Comparison of ENCODE assay signal across 1 cellular context in the genomic region with DNA sequence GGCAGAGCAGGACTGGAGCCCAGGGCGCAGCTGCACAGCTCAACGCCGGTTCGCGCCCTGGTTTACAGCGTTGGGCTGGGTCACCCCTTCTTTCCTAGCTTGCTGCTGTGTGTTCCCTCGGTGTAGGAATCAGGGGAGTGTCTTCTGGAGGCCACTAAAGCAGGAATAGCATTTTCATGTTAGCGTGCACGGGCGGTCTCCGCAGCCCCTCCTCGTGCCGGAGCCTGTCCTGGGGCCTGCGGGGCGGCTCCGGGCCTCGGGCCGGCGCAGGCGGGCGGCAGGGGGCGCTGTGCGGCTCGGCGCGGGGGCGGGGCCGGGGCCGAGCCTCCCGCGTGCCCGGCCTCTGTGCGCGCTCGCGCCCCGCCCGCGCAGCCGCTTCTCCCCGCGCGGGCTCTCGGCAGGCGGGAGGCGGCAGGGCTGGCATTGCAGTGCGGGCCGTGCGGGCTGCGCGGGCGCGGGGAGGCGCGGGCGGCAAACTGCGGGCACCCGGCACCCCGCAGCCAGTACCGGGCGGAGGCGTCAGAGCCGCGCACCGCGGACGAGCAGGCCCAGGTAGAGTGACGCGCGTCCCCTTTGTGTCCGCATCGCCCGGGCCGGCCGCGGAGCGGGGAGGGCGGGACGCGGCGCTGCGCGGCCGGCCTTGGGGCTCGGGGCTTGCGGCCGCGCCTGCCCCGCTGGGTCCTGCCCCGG.
A peak's percentile ranks its signal among the peaks of the same experiment; 100 is the strongest.
TF ChIP-seq lines count a peak whose summit lies in the region.

Gene RNF144A, plus strand, starts transcription at position 342 of the 690 bp plus-strand sequence. CDS start 79,515 bp downstream, outside the sequence.

TF ChIP-seq in K562, 482 proteins besides CTCF, POLR2A, EP300 and RAD21 (continued from another document and continues in another):
- TF ChIP-seq ZBTB11 (CRISPR knock-in tag; IDR thresholded peaks at IDR 0.05) = no peak
- no peak for TF ChIP-seq ZNF436 (CRISPR knock-in tag; IDR thresholded peaks at IDR 0.05)
- peak; percentile 74 for TF ChIP-seq CTCFL (IDR thresholded peaks at IDR 0.05; ENCODE audit: borderline replicate concordance, insufficient read depth, low read depth, low read length, poor library complexity, severe bottlenecking)
- TF ChIP-seq ZNF408 (CRISPR knock-in tag; IDR thresholded peaks at IDR 0.05; ENCODE audit: low read depth) = no peak
- TF ChIP-seq TOE1 (IDR thresholded peaks at IDR 0.05; ENCODE audit: borderline replicate concordance) = no peak
- no peak for TF ChIP-seq TOE1 (CRISPR knock-in tag; IDR thresholded peaks at IDR 0.05; ENCODE audit: borderline replicate concordance, low read depth)
- TF ChIP-seq GTF2A2 (tag; IDR thresholded peaks at IDR 0.05) = no peak
- no peak for TF ChIP-seq POLR2AphosphoS2 (IDR thresholded peaks at IDR 0.05; ENCODE audit: low read length)
- TF ChIP-seq, protein P1, sequence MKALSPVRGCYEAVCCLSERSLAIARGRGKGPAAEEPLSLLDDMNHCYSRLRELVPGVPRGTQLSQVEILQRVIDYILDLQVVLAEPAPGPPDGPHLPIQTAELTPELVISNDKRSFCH (CRISPR knock-in tag; IDR thresholded peaks at IDR 0.05) = no peak
- TF ChIP-seq, protein P1 (tag; IDR thresholded peaks at IDR 0.05) = 0 out of 2 replicates have a peak, but pooled peaks have one; percentile 50
- no peak for TF ChIP-seq MAFG (tag; conservative IDR thresholded peaks at IDR 0.05)
- no peak for TF ChIP-seq JUN (IDR thresholded peaks at IDR 0.05; ENCODE audit: borderline replicate concordance, low read depth, low read length)
- no peak for TF ChIP-seq JUN (CRISPR knock-in tag; IDR thresholded peaks at IDR 0.05; ENCODE audit: borderline replicate concordance)
- TF ChIP-seq, protein P2, sequence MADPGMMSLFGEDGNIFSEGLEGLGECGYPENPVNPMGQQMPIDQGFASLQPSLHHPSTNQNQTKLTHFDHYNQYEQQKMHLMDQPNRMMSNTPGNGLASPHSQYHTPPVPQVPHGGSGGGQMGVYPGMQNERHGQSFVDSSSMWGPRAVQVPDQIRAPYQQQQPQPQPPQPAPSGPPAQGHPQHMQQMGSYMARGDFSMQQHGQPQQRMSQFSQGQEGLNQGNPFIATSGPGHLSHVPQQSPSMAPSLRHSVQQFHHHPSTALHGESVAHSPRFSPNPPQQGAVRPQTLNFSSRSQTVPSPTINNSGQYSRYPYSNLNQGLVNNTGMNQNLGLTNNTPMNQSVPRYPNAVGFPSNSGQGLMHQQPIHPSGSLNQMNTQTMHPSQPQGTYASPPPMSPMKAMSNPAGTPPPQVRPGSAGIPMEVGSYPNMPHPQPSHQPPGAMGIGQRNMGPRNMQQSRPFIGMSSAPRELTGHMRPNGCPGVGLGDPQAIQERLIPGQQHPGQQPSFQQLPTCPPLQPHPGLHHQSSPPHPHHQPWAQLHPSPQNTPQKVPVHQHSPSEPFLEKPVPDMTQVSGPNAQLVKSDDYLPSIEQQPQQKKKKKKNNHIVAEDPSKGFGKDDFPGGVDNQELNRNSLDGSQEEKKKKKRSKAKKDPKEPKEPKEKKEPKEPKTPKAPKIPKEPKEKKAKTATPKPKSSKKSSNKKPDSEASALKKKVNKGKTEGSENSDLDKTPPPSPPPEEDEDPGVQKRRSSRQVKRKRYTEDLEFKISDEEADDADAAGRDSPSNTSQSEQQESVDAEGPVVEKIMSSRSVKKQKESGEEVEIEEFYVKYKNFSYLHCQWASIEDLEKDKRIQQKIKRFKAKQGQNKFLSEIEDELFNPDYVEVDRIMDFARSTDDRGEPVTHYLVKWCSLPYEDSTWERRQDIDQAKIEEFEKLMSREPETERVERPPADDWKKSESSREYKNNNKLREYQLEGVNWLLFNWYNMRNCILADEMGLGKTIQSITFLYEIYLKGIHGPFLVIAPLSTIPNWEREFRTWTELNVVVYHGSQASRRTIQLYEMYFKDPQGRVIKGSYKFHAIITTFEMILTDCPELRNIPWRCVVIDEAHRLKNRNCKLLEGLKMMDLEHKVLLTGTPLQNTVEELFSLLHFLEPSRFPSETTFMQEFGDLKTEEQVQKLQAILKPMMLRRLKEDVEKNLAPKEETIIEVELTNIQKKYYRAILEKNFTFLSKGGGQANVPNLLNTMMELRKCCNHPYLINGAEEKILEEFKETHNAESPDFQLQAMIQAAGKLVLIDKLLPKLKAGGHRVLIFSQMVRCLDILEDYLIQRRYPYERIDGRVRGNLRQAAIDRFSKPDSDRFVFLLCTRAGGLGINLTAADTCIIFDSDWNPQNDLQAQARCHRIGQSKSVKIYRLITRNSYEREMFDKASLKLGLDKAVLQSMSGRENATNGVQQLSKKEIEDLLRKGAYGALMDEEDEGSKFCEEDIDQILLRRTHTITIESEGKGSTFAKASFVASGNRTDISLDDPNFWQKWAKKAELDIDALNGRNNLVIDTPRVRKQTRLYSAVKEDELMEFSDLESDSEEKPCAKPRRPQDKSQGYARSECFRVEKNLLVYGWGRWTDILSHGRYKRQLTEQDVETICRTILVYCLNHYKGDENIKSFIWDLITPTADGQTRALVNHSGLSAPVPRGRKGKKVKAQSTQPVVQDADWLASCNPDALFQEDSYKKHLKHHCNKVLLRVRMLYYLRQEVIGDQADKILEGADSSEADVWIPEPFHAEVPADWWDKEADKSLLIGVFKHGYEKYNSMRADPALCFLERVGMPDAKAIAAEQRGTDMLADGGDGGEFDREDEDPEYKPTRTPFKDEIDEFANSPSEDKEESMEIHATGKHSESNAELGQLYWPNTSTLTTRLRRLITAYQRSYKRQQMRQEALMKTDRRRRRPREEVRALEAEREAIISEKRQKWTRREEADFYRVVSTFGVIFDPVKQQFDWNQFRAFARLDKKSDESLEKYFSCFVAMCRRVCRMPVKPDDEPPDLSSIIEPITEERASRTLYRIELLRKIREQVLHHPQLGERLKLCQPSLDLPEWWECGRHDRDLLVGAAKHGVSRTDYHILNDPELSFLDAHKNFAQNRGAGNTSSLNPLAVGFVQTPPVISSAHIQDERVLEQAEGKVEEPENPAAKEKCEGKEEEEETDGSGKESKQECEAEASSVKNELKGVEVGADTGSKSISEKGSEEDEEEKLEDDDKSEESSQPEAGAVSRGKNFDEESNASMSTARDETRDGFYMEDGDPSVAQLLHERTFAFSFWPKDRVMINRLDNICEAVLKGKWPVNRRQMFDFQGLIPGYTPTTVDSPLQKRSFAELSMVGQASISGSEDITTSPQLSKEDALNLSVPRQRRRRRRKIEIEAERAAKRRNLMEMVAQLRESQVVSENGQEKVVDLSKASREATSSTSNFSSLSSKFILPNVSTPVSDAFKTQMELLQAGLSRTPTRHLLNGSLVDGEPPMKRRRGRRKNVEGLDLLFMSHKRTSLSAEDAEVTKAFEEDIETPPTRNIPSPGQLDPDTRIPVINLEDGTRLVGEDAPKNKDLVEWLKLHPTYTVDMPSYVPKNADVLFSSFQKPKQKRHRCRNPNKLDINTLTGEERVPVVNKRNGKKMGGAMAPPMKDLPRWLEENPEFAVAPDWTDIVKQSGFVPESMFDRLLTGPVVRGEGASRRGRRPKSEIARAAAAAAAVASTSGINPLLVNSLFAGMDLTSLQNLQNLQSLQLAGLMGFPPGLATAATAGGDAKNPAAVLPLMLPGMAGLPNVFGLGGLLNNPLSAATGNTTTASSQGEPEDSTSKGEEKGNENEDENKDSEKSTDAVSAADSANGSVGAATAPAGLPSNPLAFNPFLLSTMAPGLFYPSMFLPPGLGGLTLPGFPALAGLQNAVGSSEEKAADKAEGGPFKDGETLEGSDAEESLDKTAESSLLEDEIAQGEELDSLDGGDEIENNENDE (IDR thresholded peaks at IDR 0.05; ENCODE audit: low read depth, low read length) = no peak
- TF ChIP-seq BRCA1 (IDR thresholded peaks at IDR 0.05) = no peak
- no peak for TF ChIP-seq BRCA1 (CRISPR knock-in tag; IDR thresholded peaks at IDR 0.05)
- no peak for TF ChIP-seq MIER1 (IDR thresholded peaks at IDR 0.05; ENCODE audit: low read depth)
- TF ChIP-seq GABPA (tag; conservative IDR thresholded peaks at IDR 0.05; ENCODE audit: low read depth) = no peak
- TF ChIP-seq, protein P3, sequence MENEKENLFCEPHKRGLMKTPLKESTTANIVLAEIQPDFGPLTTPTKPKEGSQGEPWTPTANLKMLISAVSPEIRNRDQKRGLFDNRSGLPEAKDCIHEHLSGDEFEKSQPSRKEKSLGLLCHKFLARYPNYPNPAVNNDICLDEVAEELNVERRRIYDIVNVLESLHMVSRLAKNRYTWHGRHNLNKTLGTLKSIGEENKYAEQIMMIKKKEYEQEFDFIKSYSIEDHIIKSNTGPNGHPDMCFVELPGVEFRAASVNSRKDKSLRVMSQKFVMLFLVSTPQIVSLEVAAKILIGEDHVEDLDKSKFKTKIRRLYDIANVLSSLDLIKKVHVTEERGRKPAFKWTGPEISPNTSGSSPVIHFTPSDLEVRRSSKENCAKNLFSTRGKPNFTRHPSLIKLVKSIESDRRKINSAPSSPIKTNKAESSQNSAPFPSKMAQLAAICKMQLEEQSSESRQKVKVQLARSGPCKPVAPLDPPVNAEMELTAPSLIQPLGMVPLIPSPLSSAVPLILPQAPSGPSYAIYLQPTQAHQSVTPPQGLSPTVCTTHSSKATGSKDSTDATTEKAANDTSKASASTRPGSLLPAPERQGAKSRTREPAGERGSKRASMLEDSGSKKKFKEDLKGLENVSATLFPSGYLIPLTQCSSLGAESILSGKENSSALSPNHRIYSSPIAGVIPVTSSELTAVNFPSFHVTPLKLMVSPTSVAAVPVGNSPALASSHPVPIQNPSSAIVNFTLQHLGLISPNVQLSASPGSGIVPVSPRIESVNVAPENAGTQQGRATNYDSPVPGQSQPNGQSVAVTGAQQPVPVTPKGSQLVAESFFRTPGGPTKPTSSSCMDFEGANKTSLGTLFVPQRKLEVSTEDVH (IDR thresholded peaks at IDR 0.05; ENCODE audit: low read depth, partially characterized antibody) = no peak
- TF ChIP-seq, protein P4, sequence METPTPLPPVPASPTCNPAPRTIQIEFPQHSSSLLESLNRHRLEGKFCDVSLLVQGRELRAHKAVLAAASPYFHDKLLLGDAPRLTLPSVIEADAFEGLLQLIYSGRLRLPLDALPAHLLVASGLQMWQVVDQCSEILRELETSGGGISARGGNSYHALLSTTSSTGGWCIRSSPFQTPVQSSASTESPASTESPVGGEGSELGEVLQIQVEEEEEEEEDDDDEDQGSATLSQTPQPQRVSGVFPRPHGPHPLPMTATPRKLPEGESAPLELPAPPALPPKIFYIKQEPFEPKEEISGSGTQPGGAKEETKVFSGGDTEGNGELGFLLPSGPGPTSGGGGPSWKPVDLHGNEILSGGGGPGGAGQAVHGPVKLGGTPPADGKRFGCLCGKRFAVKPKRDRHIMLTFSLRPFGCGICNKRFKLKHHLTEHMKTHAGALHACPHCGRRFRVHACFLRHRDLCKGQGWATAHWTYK (CRISPR knock-in tag; IDR thresholded peaks at IDR 0.05) = 0 out of 2 replicates have a peak, but pooled peaks have one; percentile 6
- no peak for TF ChIP-seq CHD1 (IDR thresholded peaks at IDR 0.05; ENCODE audit: low read length)
- no peak for TF ChIP-seq ASH1L (IDR thresholded peaks at IDR 0.05; ENCODE audit: borderline replicate concordance, low read depth, partially characterized antibody)
- no peak for TF ChIP-seq CC2D1A (IDR thresholded peaks at IDR 0.05)
- TF ChIP-seq HDAC2 (IDR thresholded peaks at IDR 0.05) = no peak
- TF ChIP-seq ZNF263 (CRISPR knock-in tag; IDR thresholded peaks at IDR 0.05; ENCODE audit: borderline replicate concordance) = no peak
- TF ChIP-seq ZEB2 (IDR thresholded peaks at IDR 0.05) = no peak
